ENCODE assay signal across 12 cellular contexts in genomic region chr5:61139094-61139873, GRCh38. TPM values are rescaled to one million over a fixed set of nuclear protein-coding genes. Genes with fewer than 3 reads are reported as not detected.
A peak's percentile ranks its signal among the peaks of the same experiment; 100 is the strongest.
DNase-seq lines count a peak whose midpoint lies in the region; ATAC-seq and TF ChIP-seq lines count a peak whose summit lies in the region.
"Had no signal": no experiment of that assay in that cellular context is flagged by ENCODE, and none has a peak within 500 bp of the region (broad histone marks: within the 10 kb centered on the region; RNA-seq: fewer than 3 reads in every experiment).

No MANE protein-coding gene starts in this region.

- ATAC-seq in HG03378 (IDR thresholded peaks at IDR 0.05; ENCODE audit: unreplicated experiment) = no peak
- no peak for ATAC-seq in GM21515 (IDR thresholded peaks at IDR 0.05; ENCODE audit: unreplicated experiment)
- no peak for ATAC-seq in GM18511 (IDR thresholded peaks at IDR 0.05; ENCODE audit: unreplicated experiment)
- ATAC-seq: gastrocnemius medialis had no signal

- H3K27ac ChIP-seq in C4-2B = no peak overlapping the region
- H3K27ac ChIP-seq: gastrocnemius medialis, spleen had no signal

- H3K4me3 ChIP-seq in H7 (ENCODE audit: insufficient read depth, low read depth, low read length) = no peak overlapping the region
- H3K4me3 ChIP-seq: gastrocnemius medialis, spleen had no signal

- TF ChIP-seq CTCF in C4-2B (conservative IDR thresholded peaks at IDR 0.05) = peak; percentile 47

- H3K27me3 ChIP-seq in H7 (ENCODE audit: control insufficient read depth, insufficient read depth, low read length) = no peaks in the 10 kb centered on the region
- H3K27me3 ChIP-seq: gastrocnemius medialis, spleen had no signal

- in situ Hi-C loops in SK-MEL-5 (cut with HindIII; ENCODE audit: low pct_unique_long_range_greater_than_20kb, low sequenced_read_pairs) = no loop called here

- peak; percentile 2 for DNase-seq in H7
- DNase-seq in SK-MEL-5 (ENCODE audit: low read depth, low spot score) = peak; percentile 52
- DNase-seq in iris pigment epithelial cell (ENCODE audit: low read depth) = peak; percentile 28
- DNase-seq in NCI-H774 (lab: John Stamatoyannopoulos, UW) = no peak
- DNase-seq: activated CD4-positive, alpha-beta T cell treated with anti-CD3 and anti-CD28 coated beads, Interleukin-2, amount 50 U/mL, for 48 hours; gastrocnemius medialis; NCI-H1436 had no signal

- H3K36me3 ChIP-seq in H7 (replicated peaks; ENCODE audit: control insufficient read depth, insufficient read depth, low read length) = no peaks in the 10 kb centered on the region
- H3K36me3 ChIP-seq: gastrocnemius medialis, spleen had no signal

RNA-seq across cellular contexts. Expression of gene SMIM15, which starts 23.0 kb away (rescaled TPM):
- total RNA-seq in H7 (2014; rRNA removed; shearing (Covaris generic)) = 34.5 and 46.4 TPM in 2 replicates
- 52.4 and 54.2 TPM in 2 replicates for total RNA-seq in SK-MEL-5 (2014; rRNA removed; shearing (Covaris generic))
- polyA plus RNA-seq in SK-MEL-5 (2015; cell fraction: cytosol; rRNA removed) = 38.8 and 49.9 TPM in 2 replicates
- 9.2 and 13.0 TPM in 2 replicates for polyA plus RNA-seq in SK-MEL-5 (2015; cell fraction: nucleus; rRNA removed)
